Comparison of ENCODE assay signal across 15 cellular contexts in the genomic region with DNA sequence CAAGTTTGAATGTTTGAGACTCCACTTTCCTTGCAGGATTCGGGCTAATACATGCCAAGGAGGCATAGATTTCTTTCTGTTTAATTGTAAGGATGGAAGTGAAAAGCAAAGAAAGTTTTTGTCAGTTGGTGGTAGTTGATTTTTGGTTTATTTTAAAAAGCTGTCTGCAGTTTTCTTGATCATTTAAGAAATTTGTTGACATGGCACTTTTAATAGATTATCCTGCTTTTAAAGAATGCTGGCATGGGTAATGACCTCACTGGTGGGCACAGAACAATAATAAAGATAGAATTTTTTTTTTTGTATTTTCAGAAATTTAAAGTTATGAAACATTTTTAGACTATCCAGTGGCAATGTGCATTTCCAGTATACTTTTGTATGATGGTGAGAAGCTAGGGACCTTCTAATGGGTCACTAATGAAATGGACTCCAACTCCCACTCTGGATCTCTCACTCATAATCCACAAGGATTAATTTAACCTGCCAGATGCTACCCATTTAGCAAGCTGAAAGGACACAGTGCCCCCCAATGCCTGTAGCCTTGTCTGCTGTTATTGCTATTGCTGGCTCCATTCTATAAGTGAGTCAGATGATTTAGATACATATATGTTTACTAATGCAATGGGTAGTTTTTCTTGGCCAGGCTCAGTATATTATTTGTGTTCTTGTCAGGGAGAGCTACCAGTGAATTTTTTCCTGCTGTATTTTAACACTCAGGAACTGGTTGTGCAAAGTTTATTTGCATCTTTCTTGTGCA.
DNase-seq lines count a peak whose midpoint lies in the region; ATAC-seq, FAIRE-seq and TF ChIP-seq lines count a peak whose summit lies in the region.
"Had no signal": no experiment of that assay in that cellular context is flagged by ENCODE, and none has a peak within 500 bp of the region (broad histone marks: within the 10 kb centered on the region; RNA-seq: fewer than 3 reads in every experiment).

No MANE protein-coding gene starts in this region.

- no peak overlapping the region for H2AK5ac ChIP-seq in H1 (ENCODE audit: low read depth, low read length)

- no peak overlapping the region for H3K18ac ChIP-seq in H1 (ENCODE audit: extremely low read depth, low read length)

- H3K36me3 Mint-ChIP-seq in natural killer cell treated with Interleukin-12 subunit alpha and Interleukin-12 subunit beta and Interleukin-15 and Interleukin-18, amount 100 ng/mL, for 72 hours: peaks cover 35% of the 10 kb centered on the region
- no peaks in the 10 kb centered on the region for H3K36me3 Mint-ChIP-seq in natural killer cell

- H2AFZ ChIP-seq in OCI-LY3 (ENCODE audit: low read depth, low read length) (no peak overlapping the region), H1 (ENCODE audit: low read length) (no peak overlapping the region)

- no peaks in the 10 kb centered on the region for H3K9me3 ChIP-seq in OCI-LY3 (ENCODE audit: insufficient read depth, low read length)
- no peaks in the 10 kb centered on the region for H3K9me3 ChIP-seq in H1 (ENCODE audit: insufficient read depth in 2 of 2, low read depth in 1 of 2, low read length in 1 of 2)
- H3K9me3 ChIP-seq: mucosa of descending colon had no signal

- peak; percentile 6 to 21; a peak in 3 of 4 replicates for TF ChIP-seq RAD21 in H1 (IDR thresholded peaks at IDR 0.05 in 1 of 2, conservative IDR thresholded peaks at IDR 0.05 in 1 of 2; ENCODE audit: low read depth in 2 of 2, low read length in 2 of 2)

- WGBS in H1 (ENCODE audit: extremely low coverage in 1 of 2, insufficient coverage in 1 of 2, insufficient read length in 1 of 2, insufficient replicate concordance in 2 of 2, low coverage in 1 of 2, low lambda C conversion rate in 2 of 2, missing lambda C conversion rate in 1 of 2), 2 experiments: 72% methylated on average over 1 of the region's 1 CpG; no CpG with 5 or more reads in 1 of the 2 experiments

- no peaks in the 10 kb centered on the region for H3K79me1 ChIP-seq in H1 (ENCODE audit: low read depth, low read length)

- TF ChIP-seq CTCF in natural killer cell (IDR thresholded peaks at IDR 0.05) (no peak), OCI-LY3 (IDR thresholded peaks at IDR 0.05; ENCODE audit: low read depth, low read length) (peak; percentile 47), H1 (IDR thresholded peaks at IDR 0.05; ENCODE audit: control extremely low read depth in 1 of 3, insufficient read depth in 1 of 3, low read depth in 1 of 3, low read length in 3 of 3) (no peak), RWPE1 (conservative IDR thresholded peaks at IDR 0.05; ENCODE audit: low read depth) (no peak)

- H3K27me3 Mint-ChIP-seq in natural killer cell treated with Interleukin-12 subunit alpha and Interleukin-12 subunit beta and Interleukin-15 and Interleukin-18, amount 100 ng/mL, for 72 hours: no peaks in the 10 kb centered on the region
- H3K27me3 Mint-ChIP-seq in natural killer cell (ENCODE audit: low read depth in 2 of 2): no peaks in the 10 kb centered on the region

- FAIRE-seq in H1 (lab: Jason Lieb, UNC): no peak

- H3K4me3 ChIP-seq in OCI-LY3 (ENCODE audit: low read length): peak overlapping the region; percentile 53
- H3K4me3 ChIP-seq in H1 (ENCODE audit: extremely low read depth in 1 of 4, insufficient read depth in 2 of 4, low read depth in 3 of 4, low read length in 4 of 4): no peak overlapping the region
- H3K4me3 ChIP-seq: mucosa of descending colon had no signal

- no peak for ATAC-seq in natural killer cell treated with Interleukin-12 subunit alpha and Interleukin-12 subunit beta and Interleukin-15 and Interleukin-18, amount 100 ng/mL, for 72 hours
- no peak for ATAC-seq in natural killer cell
- ATAC-seq: mucosa of descending colon, Panc1 had no signal

- peaks cover 45% of the 10 kb centered on the region for H4K20me1 ChIP-seq in OCI-LY3 (ENCODE audit: insufficient read depth, low read length)
- no peaks in the 10 kb centered on the region for H4K20me1 ChIP-seq in H1 (replicated peaks in 1 of 2; ENCODE audit: control insufficient read depth in 1 of 2, insufficient read depth in 2 of 2, low read length in 2 of 2)

- H3K23me2 ChIP-seq in H1 (ENCODE audit: low read depth, low read length): no peaks in the 10 kb centered on the region

- peak overlapping the region; percentile 67 for H3K4me2 ChIP-seq in OCI-LY3 (ENCODE audit: low read length)
- H3K4me2 ChIP-seq in H1 (ENCODE audit: insufficient read depth in 1 of 2, low read depth in 2 of 2, low read length in 2 of 2): no peak overlapping the region

- peaks cover 8% of the 10 kb centered on the region for H3K36me3 ChIP-seq in OCI-LY3 (replicated peaks; ENCODE audit: low read depth, low read length)
- H3K36me3 ChIP-seq in H1 (ENCODE audit: control insufficient read depth in 2 of 4, insufficient read depth in 4 of 4, low read length in 3 of 4): no peaks in the 10 kb centered on the region

- H3K9me3 Mint-ChIP-seq in natural killer cell treated with Interleukin-12 subunit alpha and Interleukin-12 subunit beta and Interleukin-15 and Interleukin-18, amount 100 ng/mL, for 72 hours: no peaks in the 10 kb centered on the region
- no peaks in the 10 kb centered on the region for H3K9me3 Mint-ChIP-seq in natural killer cell
- H3K9me3 Mint-ChIP-seq: T-helper 2 cell treated with Interferon-gamma antibody and Interleukin-4, amounts not matched to agents 5 μg/mL and 100 μg/mL, for 36 hours had no signal

- no peak overlapping the region for H4K8ac ChIP-seq in H1 (ENCODE audit: extremely low read depth, insufficient read depth, low read length)

- no peak for TF ChIP-seq POLR2A in H1 (IDR thresholded peaks at IDR 0.05; ENCODE audit: control extremely low read depth in 1 of 2, low read depth in 2 of 2, low read length in 2 of 2)

- CTCF ChIA-PET in H1 (lab: Charles Lee; ENCODE audit: partially characterized antibody) (interaction anchor here (1.0 to 2.2 kb wide), 6 partner anchors 9 to 104 kb away, joined by 3 to 10 read pairs (median 4); no protein-coding TSS in a partner anchor), RWPE1 (lab: Yijun Ruan, JAX) (interaction anchor here (0.6 to 1.1 kb wide), 4 partner anchors 10 to 269 kb away, joined by 3 to 5 read pairs (median 4); no protein-coding TSS in a partner anchor)

- H2BK5ac ChIP-seq in H1 (ENCODE audit: low read depth, low read length): no peak overlapping the region

- H3K56ac ChIP-seq in H1 (replicated peaks; ENCODE audit: insufficient read length, low read depth, low read length): no peak overlapping the region

- H3K27ac Mint-ChIP-seq in natural killer cell treated with Interleukin-12 subunit alpha and Interleukin-12 subunit beta and Interleukin-15 and Interleukin-18, amount 100 ng/mL, for 72 hours: peak overlapping the region; percentile 17 to 76
- H3K27ac Mint-ChIP-seq in natural killer cell: no peak overlapping the region
- H3K27ac Mint-ChIP-seq: T-helper 2 cell treated with Interferon-gamma antibody and Interleukin-4, amounts not matched to agents 5 μg/mL and 100 μg/mL, for 36 hours had no signal

- no peak overlapping the region for H3K14ac ChIP-seq in H1 (ENCODE audit: insufficient read length)

- H3K4me3 Mint-ChIP-seq in natural killer cell treated with Interleukin-12 subunit alpha and Interleukin-12 subunit beta and Interleukin-15 and Interleukin-18, amount 100 ng/mL, for 72 hours: peak overlapping the region; percentile 41
- no peak overlapping the region for H3K4me3 Mint-ChIP-seq in natural killer cell
- H3K4me3 Mint-ChIP-seq: T-helper 2 cell treated with Interferon-gamma antibody and Interleukin-4, amounts not matched to agents 5 μg/mL and 100 μg/mL, for 36 hours had no signal

- DNase-seq in natural killer cell treated with Interleukin-12 subunit alpha and Interleukin-12 subunit beta and Interleukin-15 and Interleukin-18, amount 100 ng/mL, for 72 hours (ENCODE audit: low spot score): no peak
- DNase-seq in natural killer cell (no peak), H1 (ENCODE audit: low read depth in 1 of 2, low spot score in 2 of 2) (no peak), dedifferentiated amniotic fluid mesenchymal stem cell (ENCODE audit: extremely low spot score) (no peak), hippocampal formation (lab: John Stamatoyannopoulos, UW) (no peak), RWPE1 (ENCODE audit: low spot score) (no peak), T-helper 9 cell (no peak)
- DNase-seq: mucosa of descending colon; NCI-H1048; NCI-H345; stimulated activated CD4-positive, alpha-beta T cell treated with anti-CD3 and anti-CD28 coated beads, Interleukin-4, amount 100 ng/mL, for 1 hour; stimulated activated naive CD4-positive, alpha-beta T cell treated with Interleukin-2 at 50 U/mL for 16 hours had no signal

- H2BK20ac ChIP-seq in H1 (ENCODE audit: low read length): no peak overlapping the region

- H3K4ac ChIP-seq in H1 (replicated peaks; ENCODE audit: insufficient read length, low read depth, low read length): no peak overlapping the region

- intact Hi-C loops in natural killer cell (cut with micrococcal nuclease): no loop called here

- H3K4me1 Mint-ChIP-seq in natural killer cell treated with Interleukin-12 subunit alpha and Interleukin-12 subunit beta and Interleukin-15 and Interleukin-18, amount 100 ng/mL, for 72 hours (ENCODE audit: low read depth in 2 of 2): peaks cover 53 to 62% of the 10 kb centered on the region in 2 donors
- H3K4me1 Mint-ChIP-seq in natural killer cell: peaks cover 0 to 19% of the 10 kb centered on the region in 2 donors

- H2BK15ac ChIP-seq in H1 (ENCODE audit: low read length): no peak overlapping the region

- POLR2A ChIA-PET in H1 (lab: Charles Lee; ENCODE audit: partially characterized antibody): interaction anchor here (1.8 kb wide), 1 partner anchor 9 kb away, joined by 6 read pairs; no protein-coding TSS in a partner anchor
- POLR2A ChIA-PET in RWPE1 (lab: Yijun Ruan, JAX; ENCODE audit: low non-redundant PET): interaction anchor here (0.7 kb wide), 1 partner anchor 134 kb away, joined by 4 read pairs; no protein-coding TSS in a partner anchor

- H2BK12ac ChIP-seq in H1 (ENCODE audit: low read depth, low read length): no peak overlapping the region

- no peak overlapping the region for H4K5ac ChIP-seq in H1 (ENCODE audit: insufficient read length, low read depth, low read length)

- no peak for TF ChIP-seq EP300 in H1 (IDR thresholded peaks at IDR 0.05; ENCODE audit: borderline replicate concordance in 1 of 2, low read depth in 2 of 2, low read length in 2 of 2)

- H3K27me3 ChIP-seq in OCI-LY3 (ENCODE audit: low read depth, low read length) (no peaks in the 10 kb centered on the region), H1 (replicated peaks in 1 of 4; ENCODE audit: control insufficient read depth in 3 of 4, extremely low read depth in 1 of 4, insufficient read depth in 3 of 4, low read length in 3 of 4) (no peaks in the 10 kb centered on the region)

- H3K4me1 ChIP-seq in OCI-LY3 (ENCODE audit: low read length) (peaks cover 89% of the 10 kb centered on the region), H1 (replicated peaks in 1 of 4; ENCODE audit: control insufficient read depth in 3 of 4, insufficient read depth in 4 of 4, low read length in 3 of 4) (peaks cover 0 to 5% (median 1%) of the 10 kb centered on the region in 4 experiments; a peak in 3 of 7 replicates)

- no peak overlapping the region for H4K91ac ChIP-seq in H1 (replicated peaks; ENCODE audit: insufficient read length, low read length)

- H3K9ac ChIP-seq in OCI-LY3 (ENCODE audit: low read length) (peak overlapping the region; percentile 61), H1 (replicated peaks in 1 of 4; ENCODE audit: extremely low read depth in 1 of 4, low read depth in 3 of 4, low read length in 3 of 4) (no peak overlapping the region)

- no peak overlapping the region for H2BK120ac ChIP-seq in H1 (replicated peaks; ENCODE audit: low read depth, low read length)

- H3K27ac ChIP-seq in OCI-LY3 (ENCODE audit: low read length) (peak overlapping the region; percentile 77), H1 (ENCODE audit: low read depth, low read length) (no peak overlapping the region), RWPE1 (no peak overlapping the region)

- H3K79me2 ChIP-seq in OCI-LY3 (ENCODE audit: low read length) (peaks cover 100% of the 10 kb centered on the region), H1 (ENCODE audit: control insufficient read depth in 1 of 2, insufficient read depth in 2 of 2, low read length in 2 of 2) (peaks cover 0 to 70% of the 10 kb centered on the region in 2 experiments; a peak in 3 of 4 replicates)

- H3K23ac ChIP-seq in H1 (ENCODE audit: insufficient read length): no peak overlapping the region

Comparison
In these comparisons a context has a peak if more than half of its experiments do, and no peak if none do; other contexts are left out.
1. H3K27ac Mint-ChIP-seq: peak in natural killer cell treated with Interleukin-12 subunit alpha and Interleukin-12 subunit beta and Interleukin-15 and Interleukin-18, amount 100 ng/mL, for 72 hours (2 of 2); none in natural killer cell (0 of 2).